In genomic region chr17:5468075-5468473, GRCh38 we compare ENCODE assay signal across 8 cellular contexts. TPM values are rescaled to one million over a fixed set of nuclear protein-coding genes. Genes with fewer than 3 reads are reported as not detected.
DNase-seq lines count a peak whose midpoint lies in the region; ATAC-seq, FAIRE-seq and TF ChIP-seq lines count a peak whose summit lies in the region.

No MANE protein-coding gene starts in this region.

- peak; percentile 33 for FAIRE-seq in GM12892 (lab: Jason Lieb, UNC)

- no peaks in the 10 kb centered on the region for H3K27me3 Mint-ChIP-seq in activated T-helper 1 cell treated with anti-CD3 and anti-CD28 coated beads, Interleukin-12 subunit alpha, Interleukin-12 subunit beta, Interleukin-2, Interleukin-4 antibody, amounts not matched to agents 30 ng/mL and 10 ng/mL and 1 ng/mL, durations not matched to agents 14 hours and 24 hours and 36 hours (ENCODE audit: insufficient read depth)

- under 1% methylated on average over 17 of the region's 17 CpGs for WGBS in right cardiac atrium
- 0 to 1% (median 1%) methylated on average over 17 of the region's 17 CpGs for WGBS in spleen, 5 donors

- H3K36me3 ChIP-seq in spleen: peaks cover 0 to 27% (median 5%) of the 10 kb centered on the region in 6 donors

- peaks cover 50% of the 10 kb centered on the region for H3K4me1 Mint-ChIP-seq in activated T-helper 1 cell treated with anti-CD3 and anti-CD28 coated beads, Interleukin-12 subunit alpha, Interleukin-12 subunit beta, Interleukin-2, Interleukin-4 antibody, amounts not matched to agents 30 ng/mL and 10 ng/mL and 1 ng/mL, durations not matched to agents 14 hours and 24 hours and 36 hours (ENCODE audit: low read depth)

- H3K4me3 ChIP-seq in right cardiac atrium (ENCODE audit: low read length): peak overlapping the region; percentile 92
- peak overlapping the region; percentile 91 to 100 (median 99) for H3K4me3 ChIP-seq in spleen

- intact Hi-C loops in activated T-helper 1 cell treated with anti-CD3 and anti-CD28 coated beads, Interleukin-12 subunit alpha, Interleukin-12 subunit beta, Interleukin-2, Interleukin-4 antibody, amounts not matched to agents 30 ng/mL and 10 ng/mL and 1 ng/mL, durations not matched to agents 14 hours and 24 hours and 36 hours (cut with micrococcal nuclease): loop anchor here (1.0 kb wide), 1 partner anchor 18 kb away; the partner anchor contains the start of genes DERL2 and MIS12
- intact Hi-C loops in right cardiac atrium (cut with DNase I): no loop called here
- intact Hi-C loops in spleen (cut with DNase I; ENCODE audit: low total_unique reads): no loop called here

- peak overlapping the region; percentile 46 for H3K27ac Mint-ChIP-seq in activated T-helper 1 cell treated with anti-CD3 and anti-CD28 coated beads, Interleukin-12 subunit alpha, Interleukin-12 subunit beta, Interleukin-2, Interleukin-4 antibody, amounts not matched to agents 30 ng/mL and 10 ng/mL and 1 ng/mL, durations not matched to agents 14 hours and 24 hours and 36 hours

- no peaks in the 10 kb centered on the region for H3K9me3 ChIP-seq in right cardiac atrium (ENCODE audit: control insufficient read depth, low read length)
- no peaks in the 10 kb centered on the region for H3K9me3 ChIP-seq in spleen

- no peak for TF ChIP-seq POLR2A in GM12892 (IDR thresholded peaks at IDR 0.05; ENCODE audit: low read depth, low read length)
- no peak for TF ChIP-seq POLR2A in spleen (IDR thresholded peaks at IDR 0.05)

- ATAC-seq in HG03432 (IDR thresholded peaks at IDR 0.05; ENCODE audit: unreplicated experiment) (peak; percentile 17), right cardiac atrium (peak in 1 of 2 donors; percentile 26), GM18511 (IDR thresholded peaks at IDR 0.05; ENCODE audit: unreplicated experiment) (no peak)

- H3K4me1 ChIP-seq in right cardiac atrium (ENCODE audit: control insufficient read depth, insufficient read depth, low read length) (no peaks in the 10 kb centered on the region), spleen (peaks cover 19 to 48% (median 29%) of the 10 kb centered on the region in 6 donors)

- H3K9me3 Mint-ChIP-seq in activated T-helper 1 cell treated with anti-CD3 and anti-CD28 coated beads, Interleukin-12 subunit alpha, Interleukin-12 subunit beta, Interleukin-2, Interleukin-4 antibody, amounts not matched to agents 30 ng/mL and 10 ng/mL and 1 ng/mL, durations not matched to agents 14 hours and 24 hours and 36 hours: no peaks in the 10 kb centered on the region

- peak overlapping the region; percentile 92 for H3K4me3 Mint-ChIP-seq in activated T-helper 1 cell treated with anti-CD3 and anti-CD28 coated beads, Interleukin-12 subunit alpha, Interleukin-12 subunit beta, Interleukin-2, Interleukin-4 antibody, amounts not matched to agents 30 ng/mL and 10 ng/mL and 1 ng/mL, durations not matched to agents 14 hours and 24 hours and 36 hours

- H3K27me3 ChIP-seq in right cardiac atrium (ENCODE audit: control insufficient read depth, insufficient read depth) (no peaks in the 10 kb centered on the region), spleen (replicated peaks in 1 of 7) (no peaks in the 10 kb centered on the region)

- TF ChIP-seq CTCF in spleen (IDR thresholded peaks at IDR 0.05 in 8 of 11, conservative IDR thresholded peaks at IDR 0.05 in 3 of 11): no peak

- DNase-seq in GM12892 (ENCODE audit: insufficient read length) (no peak), right cardiac atrium (no peak), spleen (no peak), NOMO-1 (lab: John Stamatoyannopoulos, UW; ENCODE audit: unreplicated experiment in 2 of 2) (no peak), dedifferentiated amniotic fluid mesenchymal stem cell (ENCODE audit: extremely low spot score) (no peak)
- no peak for DNase-seq in activated T-helper 1 cell treated with anti-CD3 and anti-CD28 coated beads, Interleukin-12 subunit alpha, Interleukin-12 subunit beta, Interleukin-2, Interleukin-4 antibody, amounts not matched to agents 30 ng/mL and 10 ng/mL and 1 ng/mL, durations not matched to agents 14 hours and 24 hours and 36 hours (ENCODE audit: low spot score)

- peaks cover 18% of the 10 kb centered on the region for H3K36me3 Mint-ChIP-seq in activated T-helper 1 cell treated with anti-CD3 and anti-CD28 coated beads, Interleukin-12 subunit alpha, Interleukin-12 subunit beta, Interleukin-2, Interleukin-4 antibody, amounts not matched to agents 30 ng/mL and 10 ng/mL and 1 ng/mL, durations not matched to agents 14 hours and 24 hours and 36 hours (ENCODE audit: low read depth)

- no peak overlapping the region for H3K27ac ChIP-seq in right cardiac atrium (ENCODE audit: low read length)
- peak overlapping the region in 6 of 8 donors; percentile 79 to 88 (median 82) for H3K27ac ChIP-seq in spleen

RNA-seq across cellular contexts. Expression of gene DHX33, which starts 0.7 kb away (rescaled TPM):
- 13.2 TPM for polyA plus RNA-seq in GM12892 (2012; ENCODE audit: missing spikeins)
- total RNA-seq in activated T-helper 1 cell treated with anti-CD3 and anti-CD28 coated beads, Interleukin-12 subunit alpha, Interleukin-12 subunit beta, Interleukin-2, Interleukin-4 antibody, amounts not matched to agents 30 ng/mL and 10 ng/mL and 1 ng/mL, durations not matched to agents 14 hours and 24 hours and 36 hours: 38.0 and 41.8 TPM in 2 replicates
- 1 to 10 TPM; 5.1 to 8.5 (median 6.1) TPM for total RNA-seq in right cardiac atrium
- polyA plus RNA-seq in right cardiac atrium: 2.7 TPM
- 10 to 100 TPM in 6 of 7 donors, 1 to 10 TPM in 1; 9.8 to 13.7 (median 12.1) TPM for total RNA-seq in spleen
- polyA plus RNA-seq in spleen: 1 to 10 TPM; 4.1 to 5.8 (median 5.5) TPM

RNA-seq across cellular contexts. Expression of gene DERL2, which starts 17.9 kb away (rescaled TPM):
- polyA plus RNA-seq in GM12892 (2012; ENCODE audit: missing spikeins): 42.1 TPM
- total RNA-seq in activated T-helper 1 cell treated with anti-CD3 and anti-CD28 coated beads, Interleukin-12 subunit alpha, Interleukin-12 subunit beta, Interleukin-2, Interleukin-4 antibody, amounts not matched to agents 30 ng/mL and 10 ng/mL and 1 ng/mL, durations not matched to agents 14 hours and 24 hours and 36 hours: 71.7 and 73.2 TPM in 2 replicates
- total RNA-seq in right cardiac atrium: 10 to 100 TPM; 26.0 to 38.3 (median 34.9) TPM
- polyA plus RNA-seq in right cardiac atrium: 43.0 TPM
- 10 to 100 TPM; 37.1 to 55.9 (median 49.3) TPM for total RNA-seq in spleen
- polyA plus RNA-seq in spleen: 10 to 100 TPM; 54.5 to 67.7 (median 62.3) TPM

RNA-seq across cellular contexts. Expression of gene MIS12, which starts 18.3 kb away (rescaled TPM):
- polyA plus RNA-seq in GM12892 (2012; ENCODE audit: missing spikeins): 19.8 TPM
- 38.1 and 39.6 TPM in 2 replicates for total RNA-seq in activated T-helper 1 cell treated with anti-CD3 and anti-CD28 coated beads, Interleukin-12 subunit alpha, Interleukin-12 subunit beta, Interleukin-2, Interleukin-4 antibody, amounts not matched to agents 30 ng/mL and 10 ng/mL and 1 ng/mL, durations not matched to agents 14 hours and 24 hours and 36 hours
- total RNA-seq in right cardiac atrium (10 to 100 TPM in 3 of 4 donors, 1 to 10 TPM in 1; 8.1 to 12.3 (median 11.0) TPM), spleen (10 to 100 TPM; 19.0 to 46.3 (median 21.8) TPM)
- polyA plus RNA-seq in right cardiac atrium (7.9 TPM), spleen (10 to 100 TPM; 15.5 to 19.3 (median 16.3) TPM)

RNA-seq across cellular contexts. Expression of gene C1QBP, which starts 29.1 kb away (rescaled TPM):
- 456 TPM for polyA plus RNA-seq in GM12892 (2012; ENCODE audit: missing spikeins)
- 410 and 413 TPM in 2 replicates for total RNA-seq in activated T-helper 1 cell treated with anti-CD3 and anti-CD28 coated beads, Interleukin-12 subunit alpha, Interleukin-12 subunit beta, Interleukin-2, Interleukin-4 antibody, amounts not matched to agents 30 ng/mL and 10 ng/mL and 1 ng/mL, durations not matched to agents 14 hours and 24 hours and 36 hours
- total RNA-seq in right cardiac atrium (100 to 1,000 TPM in 1 of 4 donors, 10 to 100 TPM in 3; 86.7 to 101 (median 93.8) TPM), spleen (100 to 1,000 TPM in 1 of 7 donors, 10 to 100 TPM in 6; 63.9 to 111 (median 82.2) TPM)
- polyA plus RNA-seq in right cardiac atrium (143 TPM), spleen (100 to 1,000 TPM; 157 to 188 (median 166) TPM)

RNA-seq across cellular contexts. Expression of gene RPAIN, which starts 48.1 kb away (rescaled TPM):
- polyA plus RNA-seq in GM12892 (2012; ENCODE audit: missing spikeins): 54.1 TPM
- total RNA-seq in activated T-helper 1 cell treated with anti-CD3 and anti-CD28 coated beads, Interleukin-12 subunit alpha, Interleukin-12 subunit beta, Interleukin-2, Interleukin-4 antibody, amounts not matched to agents 30 ng/mL and 10 ng/mL and 1 ng/mL, durations not matched to agents 14 hours and 24 hours and 36 hours: 61.0 and 67.0 TPM in 2 replicates
- 10 to 100 TPM; 28.3 to 31.4 (median 28.7) TPM for total RNA-seq in right cardiac atrium
- polyA plus RNA-seq in right cardiac atrium: 46.7 TPM
- total RNA-seq in spleen: 10 to 100 TPM; 30.3 to 52.3 (median 40.5) TPM
- polyA plus RNA-seq in spleen: 10 to 100 TPM; 34.1 to 37.3 (median 34.5) TPM
